Comparison of ENCODE assay signal across 20 cellular contexts in the genomic region with DNA sequence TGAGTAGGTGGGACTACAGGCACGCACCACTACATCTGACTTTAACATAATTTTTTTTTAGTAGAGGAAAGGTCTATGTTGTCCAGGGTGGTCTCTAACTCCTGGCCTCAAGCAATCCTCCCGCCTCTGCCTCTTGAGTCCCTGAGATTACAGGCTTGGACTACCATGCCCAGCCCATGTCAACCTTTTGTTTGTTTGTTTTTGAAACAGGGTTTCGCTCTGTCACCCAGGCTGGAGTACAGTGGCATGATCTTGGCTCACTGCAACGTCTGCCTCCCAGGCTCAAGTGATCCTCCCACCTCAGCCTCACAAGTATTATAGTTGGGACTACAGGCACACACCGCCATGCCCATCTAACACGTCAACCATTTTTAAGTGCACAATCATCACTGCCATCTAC. TPM values are rescaled to one million over a fixed set of nuclear protein-coding genes. Genes with fewer than 3 reads are reported as not detected.
A peak's percentile ranks its signal among the peaks of the same experiment; 100 is the strongest.
DNase-seq lines count a peak whose midpoint lies in the region; TF ChIP-seq lines count a peak whose summit lies in the region.
"Had no signal": no experiment of that assay in that cellular context is flagged by ENCODE, and none has a peak within 500 bp of the region (broad histone marks: within the 10 kb centered on the region; RNA-seq: fewer than 3 reads in every experiment).

No MANE protein-coding gene starts in this region.

- BruUV-seq in PC-9 (replicated peaks; lab: Mats Ljungman, UMichigan): no TSS peak

- H3K9me3 ChIP-seq in PC-9 (ENCODE audit: insufficient read depth, low read depth): no peaks in the 10 kb centered on the region
- no peaks in the 10 kb centered on the region for H3K9me3 ChIP-seq in effector memory CD4-positive, alpha-beta T cell (ENCODE audit: control insufficient read depth, low read length)
- H3K9me3 ChIP-seq: heart left ventricle, left ventricle myocardium inferior, neutrophil, upper lobe of left lung had no signal

- peaks cover 49% of the 10 kb centered on the region for H3K4me1 ChIP-seq in PC-9 (replicated peaks; ENCODE audit: insufficient read depth)
- peaks cover 15% of the 10 kb centered on the region for H3K4me1 ChIP-seq in effector memory CD4-positive, alpha-beta T cell (ENCODE audit: control insufficient read depth, insufficient read depth, low read length, poor library complexity, severe bottlenecking)

- H3F3A ChIP-seq in PC-9 (ENCODE audit: insufficient read depth, low read depth): peaks cover 35% of the 10 kb centered on the region

- no peak for TF ChIP-seq CTCF in 22Rv1 (IDR thresholded peaks at IDR 0.05)
- TF ChIP-seq CTCF in PC-9 (conservative IDR thresholded peaks at IDR 0.05): no peak

- H3K27ac ChIP-seq in 22Rv1 (peak overlapping the region; percentile 43), PC-9 (peak overlapping the region; percentile 60; the same call in 1 of the 2 replicates)
- H3K27ac ChIP-seq in effector memory CD4-positive, alpha-beta T cell (ENCODE audit: insufficient read depth, low read length, poor library complexity, severe bottlenecking): peak overlapping the region; percentile 18
- H3K27ac ChIP-seq: neutrophil had no signal

- CTCF ChIA-PET in PC-9 (lab: Charles Lee): no interaction called here

- POLR2A ChIA-PET in PC-9 (lab: Charles Lee; ENCODE audit: unreplicated experiment): interaction anchor here (0.6 to 0.8 kb wide), 2 partner anchors 27 to 30 kb away, joined by 3 to 8 read pairs; no protein-coding TSS in a partner anchor

- H3K36me3 ChIP-seq in PC-9 (ENCODE audit: low read depth): no peaks in the 10 kb centered on the region
- no peaks in the 10 kb centered on the region for H3K36me3 ChIP-seq in effector memory CD4-positive, alpha-beta T cell (ENCODE audit: control insufficient read depth, insufficient read depth, low read length)
- H3K36me3 ChIP-seq: heart left ventricle, left ventricle myocardium inferior, neutrophil, upper lobe of left lung had no signal

- no peak overlapping the region for H3K4me2 ChIP-seq in PC-9

- peaks cover 29% of the 10 kb centered on the region for H3K79me2 ChIP-seq in PC-9 (ENCODE audit: low read depth)

- no peaks in the 10 kb centered on the region for H3K27me3 ChIP-seq in PC-9 (ENCODE audit: insufficient read depth, low read depth)
- H3K27me3 ChIP-seq in effector memory CD4-positive, alpha-beta T cell (replicated peaks; ENCODE audit: control insufficient read depth, insufficient read depth, low read length, poor library complexity, severe bottlenecking): no peaks in the 10 kb centered on the region
- H3K27me3 ChIP-seq: heart left ventricle, neutrophil, upper lobe of left lung had no signal

- H3K4me3 ChIP-seq in PC-9: no peak overlapping the region
- H3K4me3 ChIP-seq in effector memory CD4-positive, alpha-beta T cell (ENCODE audit: insufficient read depth, low read depth, low read length, poor library complexity, severe bottlenecking): no peak overlapping the region
- H3K4me3 ChIP-seq: heart left ventricle, left ventricle myocardium inferior, upper lobe of left lung had no signal

- no peaks in the 10 kb centered on the region for H3K9me2 ChIP-seq in PC-9 (ENCODE audit: insufficient read depth)

- no peak overlapping the region for H2AFZ ChIP-seq in PC-9

- H4K20me1 ChIP-seq in PC-9 (ENCODE audit: insufficient read depth): no peaks in the 10 kb centered on the region

- intact Hi-C loops in PC-9 (cut with micrococcal nuclease; ENCODE audit: unreplicated experiment): no loop called here

- DNase-seq in DMS53 (lab: John Stamatoyannopoulos, UW) (peak; percentile 27), DMS53 treated with DMSO at 0.1 percent for 48 hours (lab: John Stamatoyannopoulos, UW; ENCODE audit: unreplicated experiment) (no peak), PC-9 (no peak), NCI-H526 (lab: John Stamatoyannopoulos, UW) (no peak), NOMO-1 treated with dmso at 0.1 percent for 144 hours (lab: John Stamatoyannopoulos, UW; ENCODE audit: unreplicated experiment) (no peak), amniotic stem cell (lab: John Stamatoyannopoulos, UW) (no peak)
- no peak for DNase-seq in effector memory CD4-positive, alpha-beta T cell
- DNase-seq: 8988T; activated CD4-positive, alpha-beta T cell treated with anti-CD3 and anti-CD28 coated beads, Interleukin-2, amount 50 U/mL, for 48 hours; anterior cingulate cortex; GDM1; HFFc6; left ventricle myocardium inferior; NCI-H2107; NCI-H524; stimulated activated CD4-positive, alpha-beta T cell treated with anti-CD3 and anti-CD28 coated beads, Interleukin-4, amount 100 ng/mL, for 4 hours; upper lobe of left lung had no signal

RNA-seq across cellular contexts. Expression of a gene that starts 29.2 kb away (rescaled TPM):
- total RNA-seq in PC-9 (2021): 16.6 and 21.6 TPM in 2 replicates
